7 cellular contexts compared by ENCODE assay signal in genomic region chr2:223313101-223313500, GRCh38.
"Had no signal": no experiment of that assay in that cellular context is flagged by ENCODE, and none has a peak within 500 bp of the region (broad histone marks: within the 10 kb centered on the region; RNA-seq: fewer than 3 reads in every experiment).

No MANE protein-coding gene starts in this region.

- H3K36me3 ChIP-seq: HAP-1 had no signal

- H3K4me3 ChIP-seq: GM23248, HAP-1 had no signal

- FAIRE-seq: HepG2 had no signal

- H3K9me3 ChIP-seq: HAP-1 had no signal

- H3K4me1 ChIP-seq: HAP-1 had no signal

- DNase-seq: GM23248, GOT3, H7, HFFc6 had no signal

- H3K27ac ChIP-seq: GM23248, HL-60 had no signal

- H2AFZ ChIP-seq: GM23248 had no signal
